18 cellular contexts compared by ENCODE assay signal in the genomic region with DNA sequence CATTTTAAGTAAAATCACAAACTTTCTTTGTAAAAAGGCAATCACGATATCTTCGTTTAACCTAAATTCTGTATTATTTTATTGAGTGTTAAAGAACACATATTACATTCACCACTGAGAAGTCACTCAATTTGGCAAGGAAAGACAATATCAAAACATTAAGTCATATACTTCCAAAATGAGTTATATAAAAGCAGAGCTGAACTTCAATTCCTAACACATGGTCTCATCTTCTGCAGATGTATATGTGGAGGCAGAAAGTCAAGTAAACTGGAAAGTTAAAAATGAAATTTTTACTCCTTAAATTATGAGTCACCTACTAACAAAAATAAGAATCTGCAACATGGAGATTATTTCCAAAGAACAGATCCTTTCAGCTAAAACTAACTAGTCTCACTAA. TPM values are rescaled to one million over a fixed set of nuclear protein-coding genes. Genes with fewer than 3 reads are reported as not detected.
DNase-seq lines count a peak whose midpoint lies in the region; ATAC-seq and TF ChIP-seq lines count a peak whose summit lies in the region.
"Had no signal": no experiment of that assay in that cellular context is flagged by ENCODE, and none has a peak within 500 bp of the region (broad histone marks: within the 10 kb centered on the region; RNA-seq: fewer than 3 reads in every experiment).

No MANE protein-coding gene starts in this region.

- no peaks in the 10 kb centered on the region for H3K9me3 ChIP-seq in GM23248 (ENCODE audit: low read depth)
- H3K9me3 ChIP-seq: BE2C had no signal

- peaks cover 35% of the 10 kb centered on the region for H3F3A ChIP-seq in GM23248 (ENCODE audit: insufficient read depth)

- 26 to 39% methylated on average over 2 of the region's 2 CpGs for WGBS in GM23248 (ENCODE audit: low coverage in 1 of 2, low lambda C conversion rate in 2 of 2, missing lambda C conversion rate in 2 of 2), 2 experiments

- in situ Hi-C loops in GM23248 (cut with MboI) (no loop called here), astrocyte of the spinal cord (cut with HindIII; ENCODE audit: low sequenced_read_pairs) (no loop called here)

- H3K9ac ChIP-seq in GM23248, result peak overlapping the region; percentile 45

- ATAC-seq in HG02798 (IDR thresholded peaks at IDR 0.05; ENCODE audit: poor library complexity, unreplicated experiment), result no peak
- ATAC-seq: HepG2 had no signal

- peaks cover 5% of the 10 kb centered on the region for H3K79me2 ChIP-seq in ACC112 (ENCODE audit: control insufficient read depth, insufficient read depth, low read length, unreplicated experiment)
- peaks cover 37% of the 10 kb centered on the region for H3K79me2 ChIP-seq in GM23248 (ENCODE audit: insufficient read depth)

- DNase-seq in GM23248, result peak; percentile 78
- peak; percentile 10 for DNase-seq in astrocyte of the spinal cord (ENCODE audit: low read depth, low spot score)
- DNase-seq in foreskin fibroblast, result peak; percentile 20 to 60
- DNase-seq in kidney tubule cell (ENCODE audit: low spot score), result no peak
- no peak for DNase-seq in CD1c-positive myeloid dendritic cell (ENCODE audit: extremely low spot score)
- no peak for DNase-seq in stimulated activated CD4-positive, alpha-beta T cell treated with anti-CD3 and anti-CD28 coated beads, Interleukin-1b, Interleukin-23, amount 100 ng/mL, for 48 hours
- DNase-seq: BE2C; CD4-positive, alpha-beta memory T cell; Karpas-422; MM.1S; NCI-H1092 treated with DMSO at 0.1 percent for 48 hours; NCI-H187; NCI-H345; NCI-H69; SIG-M5 had no signal

- H4K20me1 ChIP-seq in GM23248 (ENCODE audit: insufficient read depth), result no peaks in the 10 kb centered on the region

- no peaks in the 10 kb centered on the region for H3K9me2 ChIP-seq in GM23248 (ENCODE audit: insufficient read depth)

- H3K27ac ChIP-seq in ACC112 (ENCODE audit: low read depth, low read length) (0 out of 2 replicates have a peak overlapping the region, but pooled peaks have one; percentile 4), GM23248 (peak overlapping the region; percentile 68)

- H3K4me3 ChIP-seq in ACC112 (ENCODE audit: low read depth, low read length) (no peak overlapping the region), GM23248 (peak overlapping the region; percentile 36), astrocyte of the spinal cord (ENCODE audit: low read depth, low read length) (no peak overlapping the region), foreskin fibroblast (ENCODE audit: low read depth in 1 of 2, low read length in 2 of 2) (no peak overlapping the region)

- TF ChIP-seq CTCF in astrocyte of the spinal cord (IDR thresholded peaks at IDR 0.05; ENCODE audit: low read depth, low read length), result no peak
- no peak for TF ChIP-seq CTCF in foreskin fibroblast (IDR thresholded peaks at IDR 0.05; ENCODE audit: low read depth, low read length)

- H3K27me3 ChIP-seq in ACC112 (ENCODE audit: insufficient read depth, low read length) (no peaks in the 10 kb centered on the region), GM23248 (replicated peaks; ENCODE audit: insufficient read depth) (no peaks in the 10 kb centered on the region)

- H3K4me1 ChIP-seq in ACC112 (ENCODE audit: control insufficient read depth, insufficient read depth, low read length, unreplicated experiment), result peaks cover 20% of the 10 kb centered on the region
- peaks cover 36% of the 10 kb centered on the region for H3K4me1 ChIP-seq in GM23248 (ENCODE audit: insufficient read depth)
- H3K4me1 ChIP-seq: BE2C had no signal

- H2AFZ ChIP-seq in ACC112 (ENCODE audit: low read length, unreplicated experiment) (peak overlapping the region; percentile 62), GM23248 (peak overlapping the region; percentile 43)

- peak overlapping the region; percentile 77 for H3K4me2 ChIP-seq in GM23248 (ENCODE audit: unreplicated experiment)

- H3K36me3 ChIP-seq in ACC112 (ENCODE audit: insufficient read depth, low read length) (no peaks in the 10 kb centered on the region; the same call in 1 of the 2 replicates), GM23248 (ENCODE audit: low read depth) (no peaks in the 10 kb centered on the region)
- H3K36me3 ChIP-seq: BE2C had no signal

RNA-seq across cellular contexts. Expression of a gene that starts 28.7 kb away (rescaled TPM):
- 27.3 and 28.7 TPM in 2 replicates for total RNA-seq in GM23248 (2014; rRNA removed; shearing (Covaris generic))
- 14.8 and 14.9 TPM in 2 replicates for polyA plus RNA-seq in GM23248 (2016; fragmentation: Nextera tagmentation; extraction: Ambion mirVana)

Comparison
In these comparisons a context has a peak if more than half of its experiments do, and no peak if none do; other contexts are left out.
1. DNase-seq: peak in GM23248 (single experiment), astrocyte of the spinal cord (single experiment) and foreskin fibroblast (2 of 2); none in kidney tubule cell (single experiment), CD1c-positive myeloid dendritic cell (single experiment) and stimulated activated CD4-positive, alpha-beta T cell treated with anti-CD3 and anti-CD28 coated beads, Interleukin-1b, Interleukin-23, amount 100 ng/mL, for 48 hours (single experiment).